Comparison of ENCODE assay signal across 12 cellular contexts in genomic region chr4:174591243-174592021, GRCh38.
DNase-seq lines count a peak whose midpoint lies in the region; ATAC-seq, FAIRE-seq and TF ChIP-seq lines count a peak whose summit lies in the region.
"Had no signal": no experiment of that assay in that cellular context is flagged by ENCODE, and none has a peak within 500 bp of the region (broad histone marks: within the 10 kb centered on the region; RNA-seq: fewer than 3 reads in every experiment).

No MANE protein-coding gene starts in this region.

- no peaks in the 10 kb centered on the region for H3K27me3 ChIP-seq in CD8-positive, alpha-beta memory T cell (ENCODE audit: insufficient read depth, low read length, poor library complexity, severe bottlenecking)
- H3K27me3 ChIP-seq in right lobe of liver = no peaks in the 10 kb centered on the region

- H3K4me1 ChIP-seq in CD8-positive, alpha-beta memory T cell (ENCODE audit: insufficient read depth, low read length) = no peaks in the 10 kb centered on the region
- H3K4me1 ChIP-seq in right lobe of liver = no peaks in the 10 kb centered on the region

- CTCF ChIA-PET in CD8-positive, alpha-beta memory T cell (lab: Charles Lee) = no interaction called here
- CTCF ChIA-PET in activated B cell treated with CpG ODN at 0.5 μM for 24 hours (lab: Charles Lee) = no interaction called here

- peak; percentile 80 for ATAC-seq in GM19467 (IDR thresholded peaks at IDR 0.05; ENCODE audit: unreplicated experiment)
- ATAC-seq in HG03354 (IDR thresholded peaks at IDR 0.05; ENCODE audit: poor library complexity, severe bottlenecking, unreplicated experiment) = peak; percentile 96
- peak; percentile 61 for ATAC-seq in activated B cell treated with CpG ODN at 0.5 μM for 24 hours (ENCODE audit: low read depth)
- no peak for ATAC-seq in right lobe of liver
- ATAC-seq: left cardiac atrium had no signal

- H3K9me3 Mint-ChIP-seq in CD8-positive, alpha-beta memory T cell = peaks cover 0 to 16% (median 2%) of the 10 kb centered on the region in 5 donors
- peaks cover 5% of the 10 kb centered on the region for H3K9me3 Mint-ChIP-seq in activated B cell treated with CpG ODN at 0.5 μM for 24 hours

- H3K4me3 Mint-ChIP-seq in CD8-positive, alpha-beta memory T cell = peak overlapping the region in 6 of 7 donors; percentile 9 to 70 (median 60)
- H3K4me3 Mint-ChIP-seq in activated B cell treated with CpG ODN at 0.5 μM for 24 hours = no peak overlapping the region

- H3K4me3 ChIP-seq in CD8-positive, alpha-beta memory T cell (ENCODE audit: low read length) = no peak overlapping the region
- no peak overlapping the region for H3K4me3 ChIP-seq in right lobe of liver

- WGBS in right lobe of liver (ENCODE audit: insufficient coverage, low coverage, low lambda C conversion rate, missing lambda C conversion rate) = 45% methylated on average over 5 of the region's 5 CpGs

- no peak for TF ChIP-seq CTCF in activated B cell treated with CpG ODN at 0.5 μM for 24 hours (IDR thresholded peaks at IDR 0.05)
- TF ChIP-seq CTCF in right lobe of liver (IDR thresholded peaks at IDR 0.05) = no peak

- no peaks in the 10 kb centered on the region for H3K36me3 Mint-ChIP-seq in CD8-positive, alpha-beta memory T cell
- no peaks in the 10 kb centered on the region for H3K36me3 Mint-ChIP-seq in activated B cell treated with CpG ODN at 0.5 μM for 24 hours (ENCODE audit: low read depth)

- H3K27ac ChIP-seq in CD8-positive, alpha-beta memory T cell (ENCODE audit: low read depth, low read length) = no peak overlapping the region
- H3K27ac ChIP-seq in right lobe of liver = no peak overlapping the region

- no peak for FAIRE-seq in urothelium cell line (lab: Jason Lieb, UNC)

- TF ChIP-seq POLR2A in right lobe of liver (IDR thresholded peaks at IDR 0.05) = no peak

- POLR2A ChIA-PET in CD8-positive, alpha-beta memory T cell (lab: Charles Lee) = no interaction called here
- POLR2A ChIA-PET in activated B cell treated with CpG ODN at 0.5 μM for 24 hours (lab: Charles Lee) = no interaction called here

- no peaks in the 10 kb centered on the region for H3K27me3 Mint-ChIP-seq in CD8-positive, alpha-beta memory T cell
- no peaks in the 10 kb centered on the region for H3K27me3 Mint-ChIP-seq in activated B cell treated with CpG ODN at 0.5 μM for 24 hours

- no peaks in the 10 kb centered on the region for H3K9me3 ChIP-seq in CD8-positive, alpha-beta memory T cell (ENCODE audit: low read length)
- H3K9me3 ChIP-seq in right lobe of liver = no peaks in the 10 kb centered on the region

- peak overlapping the region; percentile 25 to 84 (median 58) for H3K27ac Mint-ChIP-seq in CD8-positive, alpha-beta memory T cell
- no peak overlapping the region for H3K27ac Mint-ChIP-seq in activated B cell treated with CpG ODN at 0.5 μM for 24 hours

- peaks cover 5 to 17% (median 17%) of the 10 kb centered on the region in 3 donors for H3K4me1 Mint-ChIP-seq in CD8-positive, alpha-beta memory T cell
- H3K4me1 Mint-ChIP-seq in activated B cell treated with CpG ODN at 0.5 μM for 24 hours = peaks cover 10% of the 10 kb centered on the region

- intact Hi-C loops in activated B cell treated with CpG ODN at 0.5 μM for 24 hours (cut with micrococcal nuclease) = no loop called here
- intact Hi-C loops in right lobe of liver (cut with DNase I) = no loop called here

- H3K36me3 ChIP-seq in CD8-positive, alpha-beta memory T cell (ENCODE audit: insufficient read depth, low read length) = no peaks in the 10 kb centered on the region
- no peaks in the 10 kb centered on the region for H3K36me3 ChIP-seq in right lobe of liver

- DNase-seq in CD8-positive, alpha-beta memory T cell = peak in 1 of 5 donors; percentile 5
- DNase-seq in activated B cell treated with CpG ODN at 0.5 μM for 24 hours (no peak), right lobe of liver (no peak), urothelium cell line (ENCODE audit: low spot score) (no peak), mesenteric fat pad (ENCODE audit: low spot score) (no peak), NCI-H1092 (lab: John Stamatoyannopoulos, UW) (no peak)
- DNase-seq: activated CD8-positive, alpha-beta memory T cell treated with anti-CD3 and anti-CD28 coated beads, Interleukin-2, amount 50 U/mL, for 48 hours; DMS53; left cardiac atrium; stimulated activated CD4-positive, alpha-beta T cell treated with anti-CD3 and anti-CD28 coated beads, Interleukin-15, amount 100 ng/mL, for 24 hours had no signal

Comparison
In these comparisons a context has a peak if more than half of its experiments do, and no peak if none do; other contexts are left out.
1. ATAC-seq: peak in GM19467 (single experiment), HG03354 (single experiment) and activated B cell treated with CpG ODN at 0.5 μM for 24 hours (single experiment); none in right lobe of liver (0 of 4).